Comparison of ENCODE assay signal across 8 cellular contexts in genomic region chr10:29734980-29735627, GRCh38.
DNase-seq lines count a peak whose midpoint lies in the region; ATAC-seq and TF ChIP-seq lines count a peak whose summit lies in the region.

No MANE protein-coding gene starts in this region.

- H3K27ac Mint-ChIP-seq in activated naive CD8-positive, alpha-beta T cell treated with anti-CD3 and anti-CD28 coated beads for 36 hours = peak overlapping the region; percentile 39

- no peaks in the 10 kb centered on the region for H3K9me3 Mint-ChIP-seq in activated naive CD8-positive, alpha-beta T cell treated with anti-CD3 and anti-CD28 coated beads for 36 hours

- no peak for TF ChIP-seq CTCF in RWPE2 (IDR thresholded peaks at IDR 0.05; ENCODE audit: poor library complexity, severe bottlenecking)
- TF ChIP-seq CTCF in left ventricle myocardium inferior (IDR thresholded peaks at IDR 0.05; ENCODE audit: borderline replicate concordance) = no peak

- ATAC-seq in GM18868 (IDR thresholded peaks at IDR 0.05; ENCODE audit: unreplicated experiment) (peak; percentile 41), HG03097 (IDR thresholded peaks at IDR 0.05; ENCODE audit: low FRiP score, unreplicated experiment) (peak; percentile 43), RWPE2 (ENCODE audit: low read depth) (peak; percentile 41)

- H3K4me3 Mint-ChIP-seq in activated naive CD8-positive, alpha-beta T cell treated with anti-CD3 and anti-CD28 coated beads for 36 hours = peak overlapping the region; percentile 80

- H3K27me3 ChIP-seq in RWPE2 (ENCODE audit: insufficient read depth, poor library complexity, severe bottlenecking) = no peaks in the 10 kb centered on the region
- no peaks in the 10 kb centered on the region for H3K27me3 ChIP-seq in left ventricle myocardium inferior (ENCODE audit: low read depth)

- H3K9me3 ChIP-seq in RWPE2 (ENCODE audit: severe bottlenecking) (no peaks in the 10 kb centered on the region), left ventricle myocardium inferior (replicated peaks) (no peaks in the 10 kb centered on the region)

- H3K27ac ChIP-seq in RWPE2 (ENCODE audit: poor library complexity, severe bottlenecking) (peak overlapping the region; percentile 65), left ventricle myocardium inferior (replicated peaks) (peak overlapping the region; percentile 96)

- H3K27me3 Mint-ChIP-seq in activated naive CD8-positive, alpha-beta T cell treated with anti-CD3 and anti-CD28 coated beads for 36 hours = peaks cover 13% of the 10 kb centered on the region

- peaks cover 33% of the 10 kb centered on the region for H3K4me1 Mint-ChIP-seq in activated naive CD8-positive, alpha-beta T cell treated with anti-CD3 and anti-CD28 coated beads for 36 hours

- peaks cover 3% of the 10 kb centered on the region for H3K36me3 Mint-ChIP-seq in activated naive CD8-positive, alpha-beta T cell treated with anti-CD3 and anti-CD28 coated beads for 36 hours

- in situ Hi-C loops in ACHN (cut with HindIII; ENCODE audit: low pct_ligation_motif_present, low pct_unique_long_range_greater_than_20kb, low sequenced_read_pairs) = no loop called here

- H3K4me3 ChIP-seq in RWPE2 (ENCODE audit: severe bottlenecking) = peak overlapping the region; percentile 92
- peak overlapping the region; percentile 90 for H3K4me3 ChIP-seq in left ventricle myocardium inferior

- peak; percentile 47 for DNase-seq in ACHN
- no peak for DNase-seq in RWPE2 (ENCODE audit: low spot score)
- DNase-seq in activated naive CD8-positive, alpha-beta T cell treated with anti-CD3 and anti-CD28 coated beads for 36 hours = peak; percentile 67
- peak; percentile 81 for DNase-seq in left ventricle myocardium inferior
- DNase-seq in retina = peak; percentile 86
- DNase-seq in inferior parietal cortex (ENCODE audit: extremely low spot score) = no peak

- H3K36me3 ChIP-seq in RWPE2 (ENCODE audit: low read depth) (no peaks in the 10 kb centered on the region), left ventricle myocardium inferior (no peaks in the 10 kb centered on the region)

- intact Hi-C loops in left ventricle myocardium inferior (cut with micrococcal nuclease) = no loop called here

- H3K4me1 ChIP-seq in RWPE2 (ENCODE audit: insufficient read depth, poor library complexity, severe bottlenecking) (peaks cover 9% of the 10 kb centered on the region), left ventricle myocardium inferior (peaks cover 36% of the 10 kb centered on the region)

Comparison
In these comparisons a context has a peak if more than half of its experiments do, and no peak if none do; other contexts are left out.
1. DNase-seq: peak in ACHN (single experiment), activated naive CD8-positive, alpha-beta T cell treated with anti-CD3 and anti-CD28 coated beads for 36 hours (single experiment), left ventricle myocardium inferior (single experiment) and retina (single experiment); none in RWPE2 (single experiment) and inferior parietal cortex (single experiment).
2. Peak in every context shown above with its lines, with median percentiles within 50 percentile points of each other: ATAC-seq.